ENCODE assay signal across 23 cellular contexts in the genomic region with DNA sequence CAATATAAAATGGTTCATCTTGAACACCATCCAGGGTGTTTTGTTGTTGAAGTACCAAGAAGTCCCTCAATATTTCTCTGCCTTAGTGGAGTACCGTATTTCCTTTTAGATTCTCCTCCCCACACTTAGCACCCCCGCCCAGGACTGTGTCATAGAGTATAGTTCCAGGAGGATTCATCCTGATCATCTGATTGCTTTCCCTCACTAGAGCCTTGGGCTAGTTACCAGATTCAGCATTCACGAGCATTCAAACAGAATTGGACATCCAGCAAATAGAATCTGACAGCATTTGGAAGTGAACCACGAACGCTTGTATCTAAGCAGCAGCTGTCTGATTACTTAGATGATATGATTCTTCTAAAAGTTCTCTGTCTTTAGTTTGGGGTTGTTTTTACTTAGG.
"Had no signal": no experiment of that assay in that cellular context is flagged by ENCODE, and none has a peak within 500 bp of the region (broad histone marks: within the 10 kb centered on the region; RNA-seq: fewer than 3 reads in every experiment).

No MANE protein-coding gene starts in this region.

- H3K36me3 ChIP-seq: colonic mucosa, esophagus muscularis mucosa, gastrocnemius medialis, lower lobe of right lung, neural progenitor cell, prostate gland, sigmoid colon, stomach, tibial artery had no signal

- H3K4me3 ChIP-seq: colonic mucosa, esophagus muscularis mucosa, gastrocnemius medialis, lower lobe of right lung, mucosa of descending colon, neural progenitor cell, prostate gland, sigmoid colon, stomach, testis, tibial artery had no signal

- H3K9ac ChIP-seq: neural progenitor cell had no signal

- FAIRE-seq: endothelial cell of umbilical vein, keratinocyte had no signal

- H3K27me3 ChIP-seq: colonic mucosa, esophagus muscularis mucosa, gastrocnemius medialis, neural progenitor cell, sigmoid colon, stomach, testis, tibial artery had no signal

- H3K4me2 ChIP-seq: neural progenitor cell had no signal

- H3K27ac ChIP-seq: colonic mucosa, esophagus muscularis mucosa, gastrocnemius medialis, lower lobe of right lung, neural progenitor cell, prostate gland, sigmoid colon, stomach, testis, tibial artery had no signal

- ATAC-seq: gastrocnemius medialis; left ventricle myocardium superior; lower lobe of right lung; mucosa of descending colon; right cardiac atrium; stimulated activated effector memory CD8-positive, alpha-beta T cell treated with anti-CD3 and anti-CD28 coated beads, Interleukin-12 subunit alpha, Interleukin-12 subunit beta, amount 100 ng/mL, for 72 hours had no signal

- H3K9me3 ChIP-seq: colonic mucosa, gastrocnemius medialis, lower lobe of right lung, prostate gland, testis, tibial artery had no signal

- DNase-seq: colonic mucosa; dermis blood vessel endothelial cell; effector memory CD4-positive, alpha-beta T cell; gastrocnemius medialis; left ventricle myocardium superior; lower lobe of right lung; mucosa of descending colon; naive B cell; right cardiac atrium; sigmoid colon; stimulated activated CD4-positive, alpha-beta T cell treated with anti-CD3 and anti-CD28 coated beads, Interleukin-2, amount 100 ng/mL, for 24 hours; stimulated activated CD4-positive, alpha-beta T cell treated with anti-CD3 and anti-CD28 coated beads, Interleukin-4, amount 100 ng/mL, for 24 hours; stimulated activated naive CD4-positive, alpha-beta T cell treated with Interleukin-2 at 50 U/mL for 16 hours; stomach; substantia nigra; testis; tibial artery had no signal

- H3K4me1 ChIP-seq: colonic mucosa, esophagus muscularis mucosa, gastrocnemius medialis, lower lobe of right lung, neural progenitor cell, prostate gland, sigmoid colon, stomach, testis, tibial artery had no signal

- H2AFZ ChIP-seq: neural progenitor cell had no signal
